17 cellular contexts compared by ENCODE assay signal in the genomic region with DNA sequence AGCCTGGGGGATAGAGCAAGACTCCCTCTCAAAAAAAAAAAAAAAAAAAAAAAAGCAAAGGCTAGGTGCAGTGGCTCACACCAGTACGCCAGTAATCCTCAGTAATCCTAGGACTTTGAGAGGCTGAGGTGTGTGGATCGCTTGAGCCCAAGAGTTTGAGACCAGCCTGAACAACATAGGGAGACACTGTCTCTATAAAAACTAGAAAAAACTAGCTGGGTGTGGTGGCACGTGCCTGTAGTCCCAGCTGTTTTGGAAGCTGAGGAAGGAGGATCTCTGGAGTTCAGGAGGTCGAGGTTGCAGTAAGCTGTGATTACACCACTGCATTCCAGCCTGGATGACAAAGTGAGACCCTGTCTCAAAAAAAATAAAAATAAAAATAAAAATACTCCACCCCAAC. TPM values are rescaled to one million over a fixed set of nuclear protein-coding genes. Genes with fewer than 3 reads are reported as not detected.
DNase-seq lines count a peak whose midpoint lies in the region; ATAC-seq and TF ChIP-seq lines count a peak whose summit lies in the region.
"Had no signal": no experiment of that assay in that cellular context is flagged by ENCODE, and none has a peak within 500 bp of the region (broad histone marks: within the 10 kb centered on the region; RNA-seq: fewer than 3 reads in every experiment).

No MANE protein-coding gene starts in this region.

- no peak overlapping the region for H3K9ac ChIP-seq in OCI-LY1 (ENCODE audit: low read length)
- no peak overlapping the region for H3K9ac ChIP-seq in neural progenitor cell

- no peaks in the 10 kb centered on the region for H3K9me3 ChIP-seq in OCI-LY1 (ENCODE audit: low read length)
- no peaks in the 10 kb centered on the region for H3K9me3 ChIP-seq in neural progenitor cell (ENCODE audit: low read depth)
- H3K9me3 ChIP-seq in CD8-positive, alpha-beta T cell (ENCODE audit: low read length), result no peaks in the 10 kb centered on the region
- H3K9me3 ChIP-seq: A549, BE2C, Peyer's patch had no signal

- H3K36me3 ChIP-seq in OCI-LY1 (ENCODE audit: insufficient read depth, low read length) (no peaks in the 10 kb centered on the region), neural progenitor cell (no peaks in the 10 kb centered on the region)
- H3K36me3 ChIP-seq in CD8-positive, alpha-beta T cell (ENCODE audit: insufficient read depth, low read length), result no peaks in the 10 kb centered on the region
- H3K36me3 ChIP-seq: BE2C, Peyer's patch had no signal

- H3K79me2 ChIP-seq in OCI-LY1 (ENCODE audit: insufficient read depth, low read length), result no peaks in the 10 kb centered on the region
- no peaks in the 10 kb centered on the region for H3K79me2 ChIP-seq in neural progenitor cell (ENCODE audit: low read depth)

- peaks cover 2% of the 10 kb centered on the region for H3K27me3 Mint-ChIP-seq in neural progenitor cell (ENCODE audit: insufficient read depth, low read depth)
- H3K27me3 Mint-ChIP-seq in CD8-positive, alpha-beta T cell (ENCODE audit: low read depth), result no peaks in the 10 kb centered on the region

- no peaks in the 10 kb centered on the region for H3K36me3 Mint-ChIP-seq in neural progenitor cell
- no peaks in the 10 kb centered on the region for H3K36me3 Mint-ChIP-seq in CD8-positive, alpha-beta T cell

- H3K4me2 ChIP-seq in OCI-LY1 (ENCODE audit: low read length) (no peak overlapping the region), neural progenitor cell (no peak overlapping the region)
- H3K4me2 ChIP-seq: A549 had no signal

- H3K9me3 Mint-ChIP-seq in neural progenitor cell, result no peaks in the 10 kb centered on the region
- no peaks in the 10 kb centered on the region for H3K9me3 Mint-ChIP-seq in CD8-positive, alpha-beta T cell

- H3F3A ChIP-seq in OCI-LY1 (ENCODE audit: insufficient read depth, low read length), result no peaks in the 10 kb centered on the region
- H3F3A ChIP-seq in neural progenitor cell (ENCODE audit: low read depth), result no peaks in the 10 kb centered on the region

- peak; percentile 44 for ATAC-seq in esophagus mucosa
- no peak for ATAC-seq in CD8-positive, alpha-beta T cell
- ATAC-seq: A549 had no signal

- no peaks in the 10 kb centered on the region for H3K9me2 ChIP-seq in OCI-LY1 (ENCODE audit: low read depth, low read length)

- no peaks in the 10 kb centered on the region for H3K4me1 ChIP-seq in OCI-LY1 (ENCODE audit: insufficient read depth, low read length, severe bottlenecking)
- H3K4me1 ChIP-seq in neural progenitor cell, result no peaks in the 10 kb centered on the region
- no peaks in the 10 kb centered on the region for H3K4me1 ChIP-seq in CD8-positive, alpha-beta T cell (ENCODE audit: insufficient read depth, low read length)
- H3K4me1 ChIP-seq: A549, BE2C, Peyer's patch had no signal

- H4K20me1 ChIP-seq in OCI-LY1 (ENCODE audit: insufficient read depth, low read length) (no peaks in the 10 kb centered on the region), neural progenitor cell (ENCODE audit: low read depth) (no peaks in the 10 kb centered on the region)

- H2AFZ ChIP-seq in OCI-LY1 (ENCODE audit: low read length) (0 out of 2 replicates have a peak overlapping the region, but pooled peaks have one; percentile 46), neural progenitor cell (replicated peaks) (no peak overlapping the region)

- no peak overlapping the region for H3K27ac ChIP-seq in OCI-LY1 (ENCODE audit: low read depth, low read length, poor library complexity, severe bottlenecking)
- H3K27ac ChIP-seq in neural progenitor cell, result no peak overlapping the region
- no peak overlapping the region for H3K27ac ChIP-seq in CD8-positive, alpha-beta T cell (ENCODE audit: low read depth, low read length)
- H3K27ac ChIP-seq: A549, Peyer's patch had no signal

- no peak overlapping the region for H3K27ac Mint-ChIP-seq in neural progenitor cell
- no peak overlapping the region for H3K27ac Mint-ChIP-seq in CD8-positive, alpha-beta T cell

- no peaks in the 10 kb centered on the region for H3K4me1 Mint-ChIP-seq in neural progenitor cell
- H3K4me1 Mint-ChIP-seq in CD8-positive, alpha-beta T cell (ENCODE audit: low read depth), result no peaks in the 10 kb centered on the region

- DNase-seq in HEK293T (ENCODE audit: extremely low spot score) (no peak), neural progenitor cell (ENCODE audit: low spot score) (peak; percentile 26), T-helper 2 cell (no peak)
- no peak for DNase-seq in CD8-positive, alpha-beta T cell
- DNase-seq in activated CD4-positive, alpha-beta T cell treated with anti-CD3 and anti-CD28 coated beads for 48 hours, result no peak
- DNase-seq in activated naive CD4-positive, alpha-beta T cell treated with anti-CD3 and anti-CD28 coated beads, Interleukin-2, amount 50 U/mL, for 16 hours, result no peak
- DNase-seq: BE2C; EL; NCI-H1694; NCI-H2081 treated with DMSO at 0.1 percent for 48 hours; NCI-H2171 treated with DMSO at 0.1 percent for 48 hours; NCI-H526 treated with DMSO at 0.1 percent for 48 hours; NK-92 treated with Interleukin-12 subunit alpha and Interleukin-12 subunit beta, amount 100 ng/mL, for 24 hours had no signal

- no peaks in the 10 kb centered on the region for H3K27me3 ChIP-seq in OCI-LY1 (ENCODE audit: insufficient read depth, low read length)
- H3K27me3 ChIP-seq in neural progenitor cell, result no peaks in the 10 kb centered on the region
- no peaks in the 10 kb centered on the region for H3K27me3 ChIP-seq in CD8-positive, alpha-beta T cell (ENCODE audit: insufficient read depth, low read length)
- H3K27me3 ChIP-seq: BE2C, Peyer's patch had no signal

- CTCF ChIA-PET in HEK293T (lab: Yijun Ruan, JAX), result interaction anchor here (0.7 kb wide), 1 partner anchor 75 kb away, joined by 5 read pairs; no protein-coding TSS in a partner anchor
- CTCF ChIA-PET in CD8-positive, alpha-beta T cell (lab: Charles Lee), result no interaction called here

- H3K4me3 ChIP-seq in OCI-LY1 (ENCODE audit: low read depth, low read length, poor library complexity, severe bottlenecking) (no peak overlapping the region), neural progenitor cell (no peak overlapping the region)
- H3K4me3 ChIP-seq in CD8-positive, alpha-beta T cell (ENCODE audit: low read depth, low read length), result no peak overlapping the region
- H3K4me3 ChIP-seq: A549, Peyer's patch had no signal

- TF ChIP-seq CTCF in OCI-LY1 (IDR thresholded peaks at IDR 0.05; ENCODE audit: low read length) (no peak), neural progenitor cell (IDR thresholded peaks at IDR 0.05) (no peak)
- no peak for TF ChIP-seq CTCF in CD8-positive, alpha-beta T cell (IDR thresholded peaks at IDR 0.05)

- POLR2A ChIA-PET in HEK293T (lab: Yijun Ruan, JAX), result interaction anchor here (1.9 to 4.1 kb wide), 2 partner anchors 9 to 22 kb away, joined by 5 to 33 read pairs; a partner anchor contains a TSS
- POLR2A ChIA-PET in CD8-positive, alpha-beta T cell (lab: Charles Lee), result interaction anchor here (0.7 kb wide), 1 partner anchor 9 kb away, joined by 3 read pairs; a partner anchor contains a TSS

- no peak overlapping the region for H3K4me3 Mint-ChIP-seq in neural progenitor cell
- H3K4me3 Mint-ChIP-seq in CD8-positive, alpha-beta T cell, result no peak overlapping the region

- intact Hi-C loops in CD8-positive, alpha-beta T cell (cut with DNase I, micrococcal nuclease), result no loop called here

TF ChIP-seq in HEK293T, 16 proteins besides CTCF, POLR2A, EP300 and RAD21:
- TF ChIP-seq ZNF384 (IDR thresholded peaks at IDR 0.05), result peak; percentile 72
- TF ChIP-seq HDGF (IDR thresholded peaks at IDR 0.05; ENCODE audit: borderline replicate concordance), result no peak

RNA-seq across cellular contexts. Expression of a gene that starts 8.9 kb away (rescaled TPM):
- total RNA-seq in esophagus mucosa (35.1 TPM), neural progenitor cell (ENCODE audit: low replicate concordance) (82.9 and 162 TPM in 2 replicates)
- 100 to 1,000 TPM; 166 to 178 TPM for total RNA-seq in CD8-positive, alpha-beta T cell

RNA-seq across cellular contexts. Expression of a gene that starts 22.5 kb away (rescaled TPM):
- total RNA-seq in esophagus mucosa (10.7 TPM), neural progenitor cell (ENCODE audit: low replicate concordance) (14.3 and 14.7 TPM in 2 replicates)
- 10 to 100 TPM; 10.0 to 11.3 TPM for total RNA-seq in CD8-positive, alpha-beta T cell
